24 cellular contexts compared by ENCODE assay signal in the genomic region with DNA sequence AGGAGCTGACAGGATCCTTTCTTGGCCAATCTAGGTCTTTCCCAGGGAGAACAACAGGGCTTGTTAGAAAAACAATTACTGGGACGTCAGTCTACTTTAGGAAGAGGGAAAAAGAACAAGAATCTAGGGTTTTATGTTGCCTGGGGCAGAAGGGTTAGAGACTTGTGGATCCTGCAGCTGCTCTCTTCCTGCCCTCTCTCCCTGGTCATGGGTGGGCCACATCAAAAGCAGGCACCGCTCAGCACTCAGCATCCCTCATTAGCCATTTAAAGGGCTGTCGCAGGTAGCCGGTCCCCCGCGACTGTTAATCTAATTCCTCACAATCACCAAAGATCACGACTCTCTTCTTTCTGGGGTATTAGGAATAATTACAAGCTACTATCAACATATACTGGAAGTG.
DNase-seq lines count a peak whose midpoint lies in the region; ATAC-seq and TF ChIP-seq lines count a peak whose summit lies in the region.
"Had no signal": no experiment of that assay in that cellular context is flagged by ENCODE, and none has a peak within 500 bp of the region (broad histone marks: within the 10 kb centered on the region; RNA-seq: fewer than 3 reads in every experiment).

No MANE protein-coding gene starts in this region.

- no peak overlapping the region for H2BK5ac ChIP-seq in neuronal stem cell (ENCODE audit: low read length)

- H3K27ac Mint-ChIP-seq in WTC11, result no peak overlapping the region
- H3K27ac Mint-ChIP-seq: CD4-positive, CD25-positive, alpha-beta regulatory T cell; H9 had no signal

- H3K27ac ChIP-seq in BLaER1 (no peak overlapping the region), neuronal stem cell (replicated peaks; ENCODE audit: low read length) (no peak overlapping the region)
- H3K27ac ChIP-seq: PC-9 had no signal

- H4K8ac ChIP-seq in neuronal stem cell (ENCODE audit: low read depth, low read length), result no peak overlapping the region

- H3K4me2 ChIP-seq in BLaER1 (peak overlapping the region; percentile 19; the same call in 1 of the 2 replicates), neuronal stem cell (ENCODE audit: insufficient read depth, low read length, poor library complexity, severe bottlenecking) (no peak overlapping the region)
- H3K4me2 ChIP-seq: PC-9 had no signal

- H3K9ac ChIP-seq in BLaER1, result no peak overlapping the region
- no peak overlapping the region for H3K9ac ChIP-seq in neuronal stem cell (ENCODE audit: low read depth, low read length, poor library complexity)

- H2AK5ac ChIP-seq in neuronal stem cell (ENCODE audit: low read depth, low read length), result no peak overlapping the region

- peaks cover 4% of the 10 kb centered on the region for H3K27me3 Mint-ChIP-seq in WTC11 (ENCODE audit: low read depth)
- H3K27me3 Mint-ChIP-seq: CD4-positive, CD25-positive, alpha-beta regulatory T cell had no signal

- H3K18ac ChIP-seq in neuronal stem cell (ENCODE audit: low read length), result no peak overlapping the region

- H3K9me3 Mint-ChIP-seq in WTC11, result peaks cover 10% of the 10 kb centered on the region

- peaks cover 34% of the 10 kb centered on the region for H3K4me1 Mint-ChIP-seq in WTC11
- H3K4me1 Mint-ChIP-seq: CD4-positive, CD25-positive, alpha-beta regulatory T cell had no signal

- no peak overlapping the region for H3K4ac ChIP-seq in neuronal stem cell (ENCODE audit: low read length)

- peak overlapping the region; percentile 48 for H2AFZ ChIP-seq in neuronal stem cell (ENCODE audit: low read length)
- H2AFZ ChIP-seq: PC-9 had no signal

- no peak overlapping the region for H4K91ac ChIP-seq in neuronal stem cell (ENCODE audit: low read depth, low read length, poor library complexity)

- no peak overlapping the region for H2BK15ac ChIP-seq in neuronal stem cell (ENCODE audit: low read length)

- H3K4me1 ChIP-seq in BLaER1 (peaks cover 12% of the 10 kb centered on the region), neuronal stem cell (ENCODE audit: control insufficient read depth in 2 of 2, insufficient read depth in 1 of 2, low read depth in 1 of 2, low read length in 2 of 2) (peaks cover 12 to 24% of the 10 kb centered on the region in 2 donors)

- H3K27me3 ChIP-seq in BLaER1 (no peaks in the 10 kb centered on the region), neuronal stem cell (ENCODE audit: control insufficient read depth in 3 of 3, insufficient read depth in 3 of 3, low read depth in 1 of 3, low read length in 3 of 3) (peaks cover 0 to 6% (median 2%) of the 10 kb centered on the region in 3 experiments)
- H3K27me3 ChIP-seq: MG63 had no signal

- H3K36me3 Mint-ChIP-seq in WTC11, result peaks cover 3% of the 10 kb centered on the region
- H3K36me3 Mint-ChIP-seq: CD4-positive, CD25-positive, alpha-beta regulatory T cell had no signal

- no peak overlapping the region for H3K23ac ChIP-seq in neuronal stem cell (ENCODE audit: low read depth, low read length, poor library complexity)

- CTCF ChIA-PET in WTC11 (lab: Charles Lee), result interaction anchor here (2.2 kb wide), 1 partner anchor 28 kb away, joined by 9 read pairs; no protein-coding TSS in a partner anchor

- H2BK120ac ChIP-seq in neuronal stem cell (ENCODE audit: low read depth, low read length), result no peak overlapping the region

- POLR2A ChIA-PET in WTC11 (lab: Charles Lee), result no interaction called here

- no peaks in the 10 kb centered on the region for H4K20me1 ChIP-seq in BLaER1

- H3K79me1 ChIP-seq in neuronal stem cell (ENCODE audit: low read depth, low read length), result no peaks in the 10 kb centered on the region

- WGBS in neuronal stem cell (ENCODE audit: extremely low coverage in 2 of 2, insufficient read length in 2 of 2, insufficient replicate concordance in 1 of 2), 2 donors, result no CpG with 5 or more reads among the region's 7 CpGs

- DNase-seq in WTC11 (ENCODE audit: low spot score), result no peak
- DNase-seq in iPS-NIHi11 (ENCODE audit: low spot score), result peak; percentile 25
- DNase-seq in neuronal stem cell (ENCODE audit: low spot score), result no peak
- no peak for DNase-seq in activated naive CD4-positive, alpha-beta T cell (lab: John Stamatoyannopoulos, UW)
- DNase-seq in COLO668 (lab: John Stamatoyannopoulos, UW; ENCODE audit: unreplicated experiment), result no peak
- DNase-seq: 8988T; CD4-positive, CD25-positive, alpha-beta regulatory T cell; H9; IMR-90; KG1; MG63; NCI-H1105 treated with DMSO at 0.1 percent for 48 hours; NCI-H146; NCI-H1930; NCI-H2107; NCI-H446; NCI-H524 treated with DMSO at 0.1 percent for 48 hours; NCI-H82; NK-92 treated with Interleukin-12 subunit alpha and Interleukin-12 subunit beta, amount 100 ng/mL, for 24 hours; PC-9; RPMI8226; SHP77 had no signal

- H3K9me3 ChIP-seq in BLaER1 (no peaks in the 10 kb centered on the region), neuronal stem cell (replicated peaks in 1 of 2; ENCODE audit: control insufficient read depth in 2 of 2, insufficient read depth in 1 of 2, low read depth in 1 of 2, low read length in 2 of 2) (no peaks in the 10 kb centered on the region)
- H3K9me3 ChIP-seq: MG63 had no signal

- ATAC-seq in WTC11 (peak; percentile 19), HG02642 (IDR thresholded peaks at IDR 0.05; ENCODE audit: poor library complexity, unreplicated experiment) (no peak)

- TF ChIP-seq CTCF in WTC11 (IDR thresholded peaks at IDR 0.05), result no peak

- H3K36me3 ChIP-seq in BLaER1 (no peaks in the 10 kb centered on the region), neuronal stem cell (replicated peaks in 1 of 2; ENCODE audit: control insufficient read depth in 2 of 2, insufficient read depth in 2 of 2, low read length in 2 of 2) (no peaks in the 10 kb centered on the region)
- H3K36me3 ChIP-seq: MG63 had no signal

- no peak overlapping the region for H3K4me3 Mint-ChIP-seq in WTC11
- H3K4me3 Mint-ChIP-seq: H9 had no signal

- H2BK12ac ChIP-seq in neuronal stem cell (ENCODE audit: low read length), result no peak overlapping the region

- H3K14ac ChIP-seq in neuronal stem cell (ENCODE audit: low read length), result no peak overlapping the region

- H3K4me3 ChIP-seq in BLaER1, result no peak overlapping the region
- H3K4me3 ChIP-seq in neuronal stem cell (ENCODE audit: low read length in 2 of 2), result no peak overlapping the region
- H3K4me3 ChIP-seq: MG63, PC-9 had no signal

TF ChIP-seq in WTC11, 78 proteins besides CTCF, POLR2A, EP300 and RAD21:
- TF ChIP-seq JAZF1 (CRISPR knock-in tag; IDR thresholded peaks at IDR 0.05), result no peak
- TF ChIP-seq, protein P1, sequence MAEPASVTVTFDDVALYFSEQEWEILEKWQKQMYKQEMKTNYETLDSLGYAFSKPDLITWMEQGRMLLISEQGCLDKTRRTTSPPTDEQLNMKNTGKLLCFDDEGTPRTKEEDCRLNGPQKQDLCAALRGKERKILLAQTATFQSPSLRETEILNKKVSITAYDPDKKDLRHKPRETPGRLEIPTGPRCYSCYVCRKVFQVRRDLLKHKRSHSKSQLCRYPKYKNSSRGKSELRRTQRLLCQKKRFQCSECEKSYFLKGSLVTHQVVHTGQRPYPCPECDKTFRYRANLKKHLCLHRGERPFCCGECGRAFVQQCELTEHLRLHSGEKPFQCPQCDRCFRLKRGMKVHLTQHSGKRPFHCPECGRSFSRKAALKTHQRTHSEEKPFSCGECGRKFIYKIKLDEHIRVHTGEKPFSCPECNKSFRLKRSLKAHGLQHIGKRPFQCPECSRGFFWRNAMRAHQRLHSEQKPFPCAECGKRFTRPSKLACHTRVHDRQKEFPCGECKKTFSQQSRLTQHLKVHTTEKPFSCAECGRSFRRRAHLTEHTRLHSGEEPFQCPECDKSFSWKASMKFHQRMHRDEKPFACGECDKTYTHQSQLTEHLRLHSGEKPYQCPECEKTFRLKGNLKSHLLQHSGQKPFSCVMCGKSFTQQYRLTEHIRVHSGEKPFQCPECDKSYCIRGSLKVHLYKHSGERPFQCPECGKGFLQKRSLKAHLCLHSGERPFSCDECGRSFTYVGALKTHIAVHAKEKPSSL (CRISPR knock-in tag; conservative IDR thresholded peaks at IDR 0.05), result no peak
- TF ChIP-seq FOXP1 (CRISPR knock-in tag; IDR thresholded peaks at IDR 0.05; ENCODE audit: borderline replicate concordance), result no peak
- TF ChIP-seq, protein P2, sequence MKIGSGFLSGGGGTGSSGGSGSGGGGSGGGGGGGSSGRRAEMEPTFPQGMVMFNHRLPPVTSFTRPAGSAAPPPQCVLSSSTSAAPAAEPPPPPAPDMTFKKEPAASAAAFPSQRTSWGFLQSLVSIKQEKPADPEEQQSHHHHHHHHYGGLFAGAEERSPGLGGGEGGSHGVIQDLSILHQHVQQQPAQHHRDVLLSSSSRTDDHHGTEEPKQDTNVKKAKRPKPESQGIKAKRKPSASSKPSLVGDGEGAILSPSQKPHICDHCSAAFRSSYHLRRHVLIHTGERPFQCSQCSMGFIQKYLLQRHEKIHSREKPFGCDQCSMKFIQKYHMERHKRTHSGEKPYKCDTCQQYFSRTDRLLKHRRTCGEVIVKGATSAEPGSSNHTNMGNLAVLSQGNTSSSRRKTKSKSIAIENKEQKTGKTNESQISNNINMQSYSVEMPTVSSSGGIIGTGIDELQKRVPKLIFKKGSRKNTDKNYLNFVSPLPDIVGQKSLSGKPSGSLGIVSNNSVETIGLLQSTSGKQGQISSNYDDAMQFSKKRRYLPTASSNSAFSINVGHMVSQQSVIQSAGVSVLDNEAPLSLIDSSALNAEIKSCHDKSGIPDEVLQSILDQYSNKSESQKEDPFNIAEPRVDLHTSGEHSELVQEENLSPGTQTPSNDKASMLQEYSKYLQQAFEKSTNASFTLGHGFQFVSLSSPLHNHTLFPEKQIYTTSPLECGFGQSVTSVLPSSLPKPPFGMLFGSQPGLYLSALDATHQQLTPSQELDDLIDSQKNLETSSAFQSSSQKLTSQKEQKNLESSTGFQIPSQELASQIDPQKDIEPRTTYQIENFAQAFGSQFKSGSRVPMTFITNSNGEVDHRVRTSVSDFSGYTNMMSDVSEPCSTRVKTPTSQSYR (CRISPR knock-in tag; IDR thresholded peaks at IDR 0.05), result no peak
